8 cellular contexts compared by ENCODE assay signal in genomic region chr3:10263549-10264363, GRCh38. TPM values are rescaled to one million over a fixed set of nuclear protein-coding genes. Genes with fewer than 3 reads are reported as not detected.
DNase-seq lines count a peak whose midpoint lies in the region; ATAC-seq and TF ChIP-seq lines count a peak whose summit lies in the region.

No MANE protein-coding gene starts in this region.

- DNase-seq in DMS 273 (lab: John Stamatoyannopoulos, UW; ENCODE audit: unreplicated experiment) (peak; percentile 45), DMS 273 treated with DMSO at 0.1 percent for 48 hours (lab: John Stamatoyannopoulos, UW) (no peak), T-helper 9 cell (peak; percentile 54), astrocyte of the cerebellum (ENCODE audit: low read depth) (no peak), left lobe of liver (ENCODE audit: low spot score) (no peak), NOMO-1 treated with DMSO at 0.1 percent for 48 hours (lab: John Stamatoyannopoulos, UW; ENCODE audit: unreplicated experiment) (no peak), NCI-H187 (lab: John Stamatoyannopoulos, UW) (no peak)
- DNase-seq in stimulated activated CD4-positive, alpha-beta T cell treated with anti-CD3 and anti-CD28 coated beads, TNF-alpha, amount 100 ng/mL, for 48 hours (ENCODE audit: low read depth in 3 of 3), result peak in 2 of 3 donors; percentile 40 to 73

- peak; percentile 74 for ATAC-seq in left lobe of liver

- peak; percentile 59 for TF ChIP-seq CTCF in astrocyte of the cerebellum (IDR thresholded peaks at IDR 0.05; ENCODE audit: low read depth, low read length, missing control alignments)

- H3K4me3 ChIP-seq in astrocyte of the cerebellum (ENCODE audit: low read depth, low read length), result no peak overlapping the region

- in situ Hi-C loops in astrocyte of the cerebellum (cut with HindIII; ENCODE audit: low sequenced_read_pairs), result loop anchor here (5.0 kb wide), 1 partner anchor 71 kb away; no protein-coding TSS in a partner anchor

RNA-seq across cellular contexts. Expression of gene TATDN2, which starts 15.5 kb away (rescaled TPM):
- 12.9 TPM for total RNA-seq in left lobe of liver

RNA-seq across cellular contexts. Expression of gene GHRL, which starts 29.0 kb away (rescaled TPM):
- total RNA-seq in left lobe of liver, result 0.30 TPM

RNA-seq across cellular contexts. Expression of gene SEC13, which starts 57.2 kb away (rescaled TPM):
- 67.9 TPM for total RNA-seq in left lobe of liver

Comparison
In these comparisons a context has a peak if more than half of its experiments do, and no peak if none do; other contexts are left out.
1. DNase-seq: peak in DMS 273 (single experiment), T-helper 9 cell (single experiment) and stimulated activated CD4-positive, alpha-beta T cell treated with anti-CD3 and anti-CD28 coated beads, TNF-alpha, amount 100 ng/mL, for 48 hours (2 of 3); none in DMS 273 treated with DMSO at 0.1 percent for 48 hours (single experiment), astrocyte of the cerebellum (single experiment), left lobe of liver (single experiment), NOMO-1 treated with DMSO at 0.1 percent for 48 hours (single experiment) and NCI-H187 (0 of 2).